In the genomic region with DNA sequence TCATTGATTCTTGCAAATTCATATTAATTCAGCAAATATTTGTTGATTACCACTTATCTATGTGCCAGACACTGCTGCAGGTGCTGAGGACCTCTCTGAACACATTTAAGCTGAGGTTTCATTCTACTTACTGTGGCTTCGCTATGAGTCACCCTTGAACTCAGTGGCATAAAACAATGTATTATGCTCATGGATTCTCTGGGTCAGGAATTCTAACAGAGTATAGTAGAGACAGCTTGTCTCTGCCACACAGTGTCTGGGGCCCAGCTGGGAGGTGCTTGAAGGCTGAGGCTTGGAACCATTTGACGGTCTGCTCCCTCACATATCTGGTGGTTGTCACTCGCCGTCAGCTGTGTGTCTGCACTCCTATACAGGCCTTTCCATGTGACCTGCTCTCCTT, we compare ENCODE assay signal across 11 cellular contexts.
DNase-seq lines count a peak whose midpoint lies in the region; ATAC-seq, FAIRE-seq and TF ChIP-seq lines count a peak whose summit lies in the region.
"Had no signal": no experiment of that assay in that cellular context is flagged by ENCODE, and none has a peak within 500 bp of the region (broad histone marks: within the 10 kb centered on the region; RNA-seq: fewer than 3 reads in every experiment).

No MANE protein-coding gene starts in this region.

- ATAC-seq in A549 (no peak), GM21576 (IDR thresholded peaks at IDR 0.05; ENCODE audit: unreplicated experiment) (peak; percentile 60), pancreas (no peak)

- no peak for TF ChIP-seq RAD21 in A549 (conservative IDR thresholded peaks at IDR 0.05 in 1 of 2, IDR thresholded peaks at IDR 0.05 in 1 of 2)

- POLR2A ChIA-PET in A549 (lab: Yijun Ruan, JAX): no interaction called here

- no peak for TF ChIP-seq POLR2A in A549 (IDR thresholded peaks at IDR 0.05; ENCODE audit: low read length)

- no peak for FAIRE-seq in A549 (lab: Jason Lieb, UNC)
- FAIRE-seq in pancreas (lab: Jason Lieb, UNC): no peak

- CTCF ChIA-PET in A549 (lab: Yijun Ruan, JAX): interaction anchor here (1.3 kb wide), 1 partner anchor 62 kb away, joined by 3 read pairs; no protein-coding TSS in a partner anchor

- 94% methylated on average over 4 of the region's 4 CpGs for WGBS in A549 (ENCODE audit: missing lambda C conversion rate)
- whole genome bisulfite sequencing in pancreas, 2 donors: 92 to 98% methylated on average over 4 of the region's 4 CpGs

- intact Hi-C loops in head of caudate nucleus (cut with DNase I): no loop called here
- intact Hi-C loops in dorsolateral prefrontal cortex (cut with DNase I): no loop called here
- intact Hi-C loops in pancreas (cut with DNase I): no loop called here

- H3K27ac ChIP-seq in A549: peak overlapping the region in 1 of 2 experiments; percentile 18; a peak in 1 of 6 replicates
- no peak overlapping the region for H3K27ac ChIP-seq in dorsolateral prefrontal cortex
- H3K27ac ChIP-seq in pancreas: no peak overlapping the region

- TF ChIP-seq CTCF in A549 (IDR thresholded peaks at IDR 0.05): no peak
- TF ChIP-seq CTCF in choroid plexus epithelial cell (conservative IDR thresholded peaks at IDR 0.05; ENCODE audit: low read depth, low read length): no peak
- TF ChIP-seq CTCF in dorsolateral prefrontal cortex (IDR thresholded peaks at IDR 0.05 in 54 of 56, conservative IDR thresholded peaks at IDR 0.05 in 2 of 56; ENCODE audit: low read depth in 1 of 56, partially characterized antibody in 56 of 56): no peak
- TF ChIP-seq CTCF in pancreas (IDR thresholded peaks at IDR 0.05): no peak

- DNase-seq in A549 (ENCODE audit: low read depth in 1 of 2, low spot score in 1 of 2): no peak
- peak; percentile 27 for DNase-seq in NCI-H226
- peak; percentile 39 for DNase-seq in choroid plexus epithelial cell (ENCODE audit: low read depth)
- no peak for DNase-seq in head of caudate nucleus
- no peak for DNase-seq in dorsolateral prefrontal cortex
- DNase-seq in SK-N-DZ (ENCODE audit: low spot score): no peak
- DNase-seq in pancreas: no peak
- DNase-seq: dermis blood vessel endothelial cell, NCI-H1694, NCI-H774 had no signal

- H3K4me2 ChIP-seq in A549: no peak overlapping the region

- H3K27me3 ChIP-seq in dorsolateral prefrontal cortex (no peaks in the 10 kb centered on the region), pancreas (no peaks in the 10 kb centered on the region)

- no peaks in the 10 kb centered on the region for H3K9me3 ChIP-seq in A549
- no peaks in the 10 kb centered on the region for H3K9me3 ChIP-seq in pancreas

- H3K36me3 ChIP-seq in pancreas: no peaks in the 10 kb centered on the region

- H3K4me1 ChIP-seq in A549 (no peaks in the 10 kb centered on the region), pancreas (peaks cover 0 to 6% (median 0%) of the 10 kb centered on the region in 3 donors)

- H3K4me3 ChIP-seq in A549 (no peak overlapping the region), choroid plexus epithelial cell (ENCODE audit: low read depth, low read length) (no peak overlapping the region), dorsolateral prefrontal cortex (no peak overlapping the region), pancreas (no peak overlapping the region)

- TF ChIP-seq EP300 in A549 (IDR thresholded peaks at IDR 0.05): no peak

TF ChIP-seq in A549, 52 proteins besides CTCF, POLR2A, EP300 and RAD21:
- TF ChIP-seq RCOR1 (IDR thresholded peaks at IDR 0.05; ENCODE audit: low read depth, low read length): no peak
- no peak for TF ChIP-seq TP53 (CRISPR knock-in tag; IDR thresholded peaks at IDR 0.05)
- no peak for TF ChIP-seq EHMT2 (IDR thresholded peaks at IDR 0.05; ENCODE audit: low read depth)
- no peak for TF ChIP-seq ZFP36 (IDR thresholded peaks at IDR 0.05; ENCODE audit: borderline replicate concordance, partially characterized antibody)
- no peak for TF ChIP-seq JUNB (IDR thresholded peaks at IDR 0.05)
- TF ChIP-seq FOSL2 (IDR thresholded peaks at IDR 0.05): no peak
- 0 out of 2 replicates have a peak, but pooled peaks have one; percentile 24 for TF ChIP-seq FOSL2 (CRISPR knock-in tag; IDR thresholded peaks at IDR 0.05)
TF ChIP-seq in A549: peak in this region for 1.

Comparison
In these comparisons a context has a peak if more than half of its experiments do, and no peak if none do; other contexts are left out.
1. DNase-seq: peak in NCI-H226 (single experiment) and choroid plexus epithelial cell (single experiment); none in A549 (0 of 2), head of caudate nucleus (0 of 42), dorsolateral prefrontal cortex (0 of 10), SK-N-DZ (single experiment) and pancreas (0 of 6).